ENCODE assay signal across 1 cellular context in the genomic region with DNA sequence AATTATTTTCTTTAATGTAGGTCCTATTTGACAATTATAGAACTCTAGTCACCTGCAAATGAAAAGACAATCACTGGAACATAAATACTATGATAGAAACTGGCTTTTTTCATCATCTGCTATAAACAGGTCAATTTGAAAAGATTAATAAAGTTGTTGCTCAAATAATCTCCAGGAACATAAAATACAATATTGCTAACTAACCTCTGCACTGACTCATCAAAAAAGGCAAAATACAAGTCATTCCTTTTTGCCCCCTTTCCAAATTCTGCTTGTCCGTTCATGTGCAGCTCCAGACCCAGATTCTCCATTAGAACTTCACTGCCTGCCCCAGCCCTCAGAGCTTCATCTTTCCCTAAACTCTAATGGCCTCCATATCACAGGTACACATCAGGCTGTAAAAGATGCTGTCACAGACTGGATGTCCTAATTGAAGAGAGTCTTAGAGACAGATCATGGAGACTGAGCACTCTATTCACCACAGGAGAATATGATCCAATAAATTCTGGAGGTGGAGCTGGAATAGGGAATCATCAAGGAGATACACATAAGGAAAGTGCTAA.
TF ChIP-seq lines count a peak whose summit lies in the region.

No MANE protein-coding gene starts in this region.

TF ChIP-seq in H1, 55 proteins besides CTCF, POLR2A, EP300 and RAD21:
- TF ChIP-seq SIRT6 (IDR thresholded peaks at IDR 0.05; ENCODE audit: low read length) (no peak), ASH2L (IDR thresholded peaks at IDR 0.05; ENCODE audit: low read length) (no peak)
